ENCODE assay signal across 8 cellular contexts in the genomic region with DNA sequence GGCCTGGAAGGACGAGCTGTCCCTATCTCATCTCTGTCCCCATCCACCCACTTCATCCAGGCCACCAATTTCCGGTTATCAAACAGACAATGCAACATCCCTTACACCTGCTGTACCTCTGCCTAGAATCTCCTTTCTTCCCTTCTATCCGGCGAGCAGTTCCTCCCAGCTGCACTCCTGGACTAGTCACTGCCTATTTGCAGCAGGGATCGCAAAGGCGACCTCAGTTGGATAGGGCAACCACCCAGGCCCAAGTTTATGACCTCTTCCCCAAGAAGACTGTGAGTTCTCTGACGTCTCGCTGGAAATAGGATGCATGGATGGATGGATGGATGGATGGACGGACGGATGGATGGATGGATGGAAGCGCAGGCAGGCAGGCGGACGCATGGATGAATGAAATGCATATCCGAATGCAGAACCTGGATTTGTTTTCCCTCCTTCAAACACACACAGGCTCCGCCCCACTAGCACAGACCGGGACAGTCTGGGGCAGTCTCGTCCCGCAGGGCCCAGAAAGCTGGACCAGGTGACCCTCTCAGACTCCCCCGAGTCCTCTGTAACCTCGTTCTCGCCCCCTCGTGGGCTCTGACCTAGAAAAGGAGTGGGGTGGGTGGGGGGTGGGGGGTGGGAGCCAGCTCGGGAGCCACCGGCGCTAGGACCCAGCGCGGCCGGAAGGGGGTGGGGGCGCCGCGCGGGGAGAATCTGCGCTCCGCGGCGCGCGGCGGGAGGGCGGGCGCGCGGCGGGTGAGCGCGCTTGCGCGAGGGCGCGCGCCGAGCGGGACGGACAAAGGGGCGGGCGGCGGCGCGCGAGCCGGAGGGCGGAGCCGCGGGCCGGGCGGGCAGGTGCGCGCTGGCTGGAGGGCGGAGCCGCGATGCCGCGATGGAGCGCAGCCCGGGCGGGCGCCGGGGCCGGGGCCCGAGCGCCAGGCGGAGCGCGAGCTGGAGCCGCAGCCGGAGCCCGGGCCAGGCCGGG. TPM values are rescaled to one million over a fixed set of nuclear protein-coding genes. Genes with fewer than 3 reads are reported as not detected.
DNase-seq lines count a peak whose midpoint lies in the region; TF ChIP-seq lines count a peak whose summit lies in the region.

A gene (plus strand): TSS at position 875 of the 976 bp plus-strand sequence. CDS start 24,867 bp downstream, outside the sequence.

- DNase-seq in EH (ENCODE audit: low read depth): peak; percentile 56
- peak; percentile 26 for DNase-seq in NCI-H1048 (lab: John Stamatoyannopoulos, UW)
- peak; percentile 52 for DNase-seq in SKM-1 treated with dmso at 0.1 percent for 144 hours (lab: John Stamatoyannopoulos, UW; ENCODE audit: unreplicated experiment)
- peak; percentile 67 to 93 for DNase-seq in cardiac muscle cell (ENCODE audit: low read depth in 1 of 2, low spot score in 1 of 2)
- peak; percentile 37 to 84 for DNase-seq in trophoblast cell
- DNase-seq in transverse colon: peak; percentile 84

- peak within 1 kb of the TSS; percentile 62 for H3K9ac ChIP-seq in trophoblast cell (ENCODE audit: low read length)

- peaks cover 10% of the 10 kb centered on the region for H3K79me2 ChIP-seq in trophoblast cell (ENCODE audit: control insufficient read depth, insufficient read depth, low read length, poor library complexity)

- peak within 1 kb of the TSS; percentile 77 for H3K27ac Mint-ChIP-seq in activated naive CD8-positive, alpha-beta T cell

- H4K12ac ChIP-seq in trophoblast cell (ENCODE audit: low read depth, low read length): peak within 1 kb of the TSS; percentile 82

- WGBS in trophoblast cell (ENCODE audit: extremely low coverage, insufficient coverage, insufficient read length): no CpG with 5 or more reads among the region's 88 CpGs
- 3 to 6% methylated on average over 2 to 60 of the region's 88 CpGs for WGBS in transverse colon (ENCODE audit: low coverage in 1 of 2), 2 donors

- H2BK12ac ChIP-seq in trophoblast cell (ENCODE audit: low read length): no peak within 1 kb of the TSS

- POLR2A ChIA-PET in HEK293 (lab: Yijun Ruan, JAX): interaction anchor here (0.7 to 1.3 kb wide), 3 partner anchors 12 to 225 kb away, joined by 3 read pairs; no protein-coding TSS in a partner anchor

- H2BK5ac ChIP-seq in trophoblast cell (ENCODE audit: low read depth, low read length, poor library complexity): peak within 1 kb of the TSS; percentile 63

- H3K23ac ChIP-seq in trophoblast cell (ENCODE audit: low read length): no peak within 1 kb of the TSS

- peak within 1 kb of the TSS; percentile 88 for H2BK120ac ChIP-seq in trophoblast cell (ENCODE audit: insufficient read depth, low read length, poor library complexity)

- H4K91ac ChIP-seq in trophoblast cell (ENCODE audit: low read depth, low read length): peak within 1 kb of the TSS; percentile 84

- H3K14ac ChIP-seq in trophoblast cell (ENCODE audit: low read length): peak within 1 kb of the TSS; percentile 87

- intact Hi-C loops in transverse colon (cut with DNase I; ENCODE audit: low total_unique reads): no loop called here

- H3K4me3 Mint-ChIP-seq in activated naive CD8-positive, alpha-beta T cell: peak within 1 kb of the TSS; percentile 88

- CTCF ChIA-PET in HEK293 (lab: Yijun Ruan, JAX): interaction anchor here (1.1 to 1.3 kb wide), 4 partner anchors 10 to 29 kb away, joined by 4 to 6 read pairs (median 4); no protein-coding TSS in a partner anchor

- H3K4ac ChIP-seq in trophoblast cell (ENCODE audit: low read depth, low read length): peak within 1 kb of the TSS; percentile 41

- peak within 1 kb of the TSS; percentile 60 for H3K4me3 ChIP-seq in HEK293 (ENCODE audit: low read depth, low read length)
- H3K4me3 ChIP-seq in cardiac muscle cell: peak within 1 kb of the TSS; percentile 78
- H3K4me3 ChIP-seq in trophoblast cell (ENCODE audit: low read depth, low read length): peak within 1 kb of the TSS; percentile 80
- H3K4me3 ChIP-seq in transverse colon: peak within 1 kb of the TSS; percentile 29 to 74 (median 54)

- no peak for TF ChIP-seq POLR2A in transverse colon (IDR thresholded peaks at IDR 0.05)

- H3K9me3 ChIP-seq in HEK293 (ENCODE audit: control insufficient read depth, insufficient read depth, low read depth, low read length): no peaks in the 10 kb centered on the region
- H3K9me3 ChIP-seq in cardiac muscle cell (ENCODE audit: low read depth): no peaks in the 10 kb centered on the region
- no peaks in the 10 kb centered on the region for H3K9me3 ChIP-seq in trophoblast cell (ENCODE audit: insufficient read depth, low read depth, low read length)
- H3K9me3 ChIP-seq in transverse colon: no peaks in the 10 kb centered on the region

- H3K4me2 ChIP-seq in trophoblast cell (ENCODE audit: low read length): peak within 1 kb of the TSS; percentile 66

- TF ChIP-seq CTCF in HEK293 (tag by site-specific recombination; IDR thresholded peaks at IDR 0.05) (no peak), cardiac muscle cell (IDR thresholded peaks at IDR 0.05; ENCODE audit: low read depth, low read length) (no peak), transverse colon (IDR thresholded peaks at IDR 0.05) (no peak)

- H3K9me3 Mint-ChIP-seq in activated naive CD8-positive, alpha-beta T cell (ENCODE audit: low read depth): no peaks in the 10 kb centered on the region

- H3K27me3 ChIP-seq in cardiac muscle cell: no peaks in the 10 kb centered on the region
- H3K27me3 ChIP-seq in trophoblast cell (ENCODE audit: insufficient read depth, low read length): no peaks in the 10 kb centered on the region
- peaks cover 17% of the 10 kb centered on the region for H3K27me3 ChIP-seq in transverse colon

- H3K27me3 Mint-ChIP-seq in activated naive CD8-positive, alpha-beta T cell: no peaks in the 10 kb centered on the region

- TF ChIP-seq EP300 in transverse colon (IDR thresholded peaks at IDR 0.05; ENCODE audit: low read depth): no peak

- H3K27ac ChIP-seq in HEK293 (ENCODE audit: extremely low read depth, low read depth, low read length) (peak within 1 kb of the TSS; percentile 75), cardiac muscle cell (peak within 1 kb of the TSS; percentile 75), trophoblast cell (ENCODE audit: low read depth, low read length) (no peak within 1 kb of the TSS), transverse colon (peak within 1 kb of the TSS; percentile 43 to 69 (median 58))

- H3K36me3 ChIP-seq in HEK293 (ENCODE audit: control insufficient read depth in 2 of 2, insufficient read depth in 1 of 2, low read length in 2 of 2): no peaks in the 10 kb centered on the region; a peak in 1 of 3 replicates
- H3K36me3 ChIP-seq in cardiac muscle cell: no peaks in the 10 kb centered on the region
- H3K36me3 ChIP-seq in trophoblast cell (ENCODE audit: control insufficient read depth in 1 of 2, insufficient read depth in 2 of 2, low read length in 2 of 2): no peaks in the 10 kb centered on the region
- H3K36me3 ChIP-seq in transverse colon: no peaks in the 10 kb centered on the region

- peak within 1 kb of the TSS; percentile 91 for H3K18ac ChIP-seq in trophoblast cell (ENCODE audit: low read length)

- H3K4me1 ChIP-seq in HEK293 (ENCODE audit: control insufficient read depth, insufficient read depth, low read length): no peaks in the 10 kb centered on the region
- H3K4me1 ChIP-seq in cardiac muscle cell (ENCODE audit: low read depth): peaks cover 11% of the 10 kb centered on the region
- H3K4me1 ChIP-seq in trophoblast cell (ENCODE audit: control insufficient read depth in 1 of 2, insufficient read depth in 2 of 2, low read length in 2 of 2): peaks cover 4% of the 10 kb centered on the region in 2 experiments
- H3K4me1 ChIP-seq in transverse colon: peaks cover 6 to 15% (median 13%) of the 10 kb centered on the region in 4 donors

- H3K79me1 ChIP-seq in trophoblast cell (ENCODE audit: low read length): peaks cover 16% of the 10 kb centered on the region

- H2AK5ac ChIP-seq in trophoblast cell (ENCODE audit: low read length): peak within 1 kb of the TSS; percentile 46

- H3K4me1 Mint-ChIP-seq in activated naive CD8-positive, alpha-beta T cell (ENCODE audit: low read depth): peaks cover 57% of the 10 kb centered on the region

- in situ Hi-C loops in transverse colon (cut with MboI; ENCODE audit: low pct_ligation_motif_present in 1 of 4, low pct_unique_long_range_greater_than_20kb in 1 of 4, low sequenced_read_pairs in 3 of 4): no loop called here

- H4K8ac ChIP-seq in trophoblast cell (ENCODE audit: low read depth, low read length): peak within 1 kb of the TSS; percentile 90

- no peaks in the 10 kb centered on the region for H3K36me3 Mint-ChIP-seq in activated naive CD8-positive, alpha-beta T cell

- peak within 1 kb of the TSS; percentile 99 for H2AFZ ChIP-seq in trophoblast cell (ENCODE audit: insufficient read depth, low read length, poor library complexity)

TF ChIP-seq in HEK293, 187 proteins besides CTCF, POLR2A, EP300 and RAD21 (continues in another document):
- TF ChIP-seq ZNF121 (tag by site-specific recombination; IDR thresholded peaks at IDR 0.05) (no peak), ZNF555 (tag by site-specific recombination; conservative IDR thresholded peaks at IDR 0.05) (no peak), ZNF138 (tag by site-specific recombination; IDR thresholded peaks at IDR 0.05; ENCODE audit: borderline replicate concordance) (no peak), ZNF169 (tag by site-specific recombination; IDR thresholded peaks at IDR 0.05) (no peak), KLF9 (tag by site-specific recombination; IDR thresholded peaks at IDR 0.05; ENCODE audit: low read depth) (peak; percentile 37; the same call in 1 of the 2 replicates), ZNF248 (tag by site-specific recombination; IDR thresholded peaks at IDR 0.05) (no peak), ZNF132 (tag by site-specific recombination; IDR thresholded peaks at IDR 0.05; ENCODE audit: borderline replicate concordance) (no peak), ZNF660 (tag by site-specific recombination; IDR thresholded peaks at IDR 0.05) (no peak; the same call in 1 of the 2 replicates), ZNF146 (tag by site-specific recombination; IDR thresholded peaks at IDR 0.05) (no peak)

RNA-seq across cellular contexts. Expression of the gene that starts here (rescaled TPM):
- total RNA-seq in cardiac muscle cell (11.7 and 12.0 TPM in 2 replicates), transverse colon (1 to 10 TPM in 1 of 4 donors, under 1 TPM in 2, not detected in 1; 0.27 to 1.4 (median 0.32) TPM)
- polyA plus RNA-seq in cardiac muscle cell: 12.9 and 15.3 TPM in 2 replicates
- polyA plus RNA-seq in trophoblast cell (2013): 21.5 and 21.8 TPM in 2 replicates

Comparison
In these comparisons a context has a peak if more than half of its experiments do, and no peak if none do; other contexts are left out.
1. DNase-seq: peak in every context shown above with its lines; median percentile 84 in transverse colon; 80 in cardiac muscle cell; 60 in trophoblast cell; 56 in EH; 52 in SKM-1 treated with dmso at 0.1 percent for 144 hours; 26 in NCI-H1048.